ENCODE assay signal across 20 cellular contexts in genomic region chr21:44498280-44498964, GRCh38. TPM values are rescaled to one million over a fixed set of nuclear protein-coding genes. Genes with fewer than 3 reads are reported as not detected.
"Had no signal": no experiment of that assay in that cellular context is flagged by ENCODE, and none has a peak within 500 bp of the region (broad histone marks: within the 10 kb centered on the region; RNA-seq: fewer than 3 reads in every experiment).

No MANE protein-coding gene starts in this region.

- DNase-seq: activated CD4-positive, alpha-beta T cell treated with anti-CD3 and anti-CD28 coated beads, Interleukin-2, amount 10 ng/mL, durations not matched to agents 24 days and 14 days; activated CD4-positive, CD25-positive, alpha-beta regulatory T cell; activated CD8-positive, alpha-beta memory T cell treated with anti-CD3 and anti-CD28 coated beads, Interleukin-2, amount 50 U/mL, for 4 hours; activated CD8-positive, alpha-beta T cell treated with anti-CD3 and anti-CD28 coated beads, Interleukin-2, amount 10 ng/mL, durations not matched to agents 7 days and 5 days; activated gamma-delta T cell treated with Interleukin-2 at 50 U/mL for 16 hours; activated naive CD8-positive, alpha-beta T cell treated with anti-CD3 and anti-CD28 coated beads for 36 hours; activated T-cell treated with anti-CD3 and anti-CD28 coated beads, Interleukin-2, amount 50 U/mL, for 48 hours; brain microvascular endothelial cell; effector memory CD8-positive, alpha-beta T cell; foreskin melanocyte; midbrain; stimulated activated CD4-positive, alpha-beta T cell treated with anti-CD3 and anti-CD28 coated beads, Interleukin-1b, Interleukin-23, amount 100 ng/mL, for 48 hours; stimulated activated naive CD8-positive, alpha-beta T cell treated with anti-CD3 and anti-CD28 coated beads, Interleukin-15, amount 100 ng/mL, for 72 hours had no signal

- ATAC-seq: activated CD8-positive, alpha-beta T cell treated with anti-CD3 and anti-CD28 coated beads, Interleukin-2, amount 10 ng/mL, durations not matched to agents 7 days and 5 days; effector memory CD8-positive, alpha-beta T cell; stimulated activated naive CD8-positive, alpha-beta T cell treated with anti-CD3 and anti-CD28 coated beads, Interleukin-15, amount 100 ng/mL, for 72 hours had no signal

- H3K4me3 Mint-ChIP-seq: activated CD4-positive, alpha-beta T cell treated with anti-CD3 and anti-CD28 coated beads, Interleukin-2, amount 10 ng/mL, durations not matched to agents 24 days and 14 days; activated CD8-positive, alpha-beta T cell treated with anti-CD3 and anti-CD28 coated beads, Interleukin-2, amount 10 ng/mL, durations not matched to agents 7 days and 5 days; activated naive CD8-positive, alpha-beta T cell treated with anti-CD3 and anti-CD28 coated beads for 36 hours; dendritic cell treated with granulocyte-macrophage colony-stimulating factor and Interleukin-4, amounts not matched to agents 40 ng/mL and 50 ng/mL, for 4 days; effector memory CD8-positive, alpha-beta T cell; stimulated activated naive CD8-positive, alpha-beta T cell treated with anti-CD3 and anti-CD28 coated beads, Interleukin-15, amount 100 ng/mL, for 72 hours had no signal

- H3K27ac Mint-ChIP-seq: activated CD4-positive, alpha-beta T cell treated with anti-CD3 and anti-CD28 coated beads, Interleukin-2, amount 10 ng/mL, durations not matched to agents 24 days and 14 days; activated CD8-positive, alpha-beta T cell treated with anti-CD3 and anti-CD28 coated beads, Interleukin-2, amount 10 ng/mL, durations not matched to agents 7 days and 5 days; activated naive CD8-positive, alpha-beta T cell treated with anti-CD3 and anti-CD28 coated beads for 36 hours had no signal

- H3K4me1 Mint-ChIP-seq: activated naive CD8-positive, alpha-beta T cell treated with anti-CD3 and anti-CD28 coated beads for 36 hours; stimulated activated naive CD8-positive, alpha-beta T cell treated with anti-CD3 and anti-CD28 coated beads, Interleukin-15, amount 100 ng/mL, for 72 hours had no signal

- H3K9me3 Mint-ChIP-seq: activated CD4-positive, alpha-beta T cell treated with anti-CD3 and anti-CD28 coated beads, Interleukin-2, amount 10 ng/mL, durations not matched to agents 24 days and 14 days had no signal

RNA-seq across cellular contexts. Expression of gene KRTAP10-1, which starts 41.6 kb away (rescaled TPM):
- total RNA-seq: activated CD4-positive, alpha-beta T cell treated with anti-CD3 and anti-CD28 coated beads, Interleukin-2, amount 10 ng/mL, durations not matched to agents 24 days and 14 days; activated CD8-positive, alpha-beta T cell treated with anti-CD3 and anti-CD28 coated beads, Interleukin-2, amount 10 ng/mL, durations not matched to agents 7 days and 5 days; activated naive CD8-positive, alpha-beta T cell treated with anti-CD3 and anti-CD28 coated beads for 36 hours; cerebellum; fibroblast of lung; lung; renal cortical epithelial cell; thoracic aorta; urinary bladder had no signal

RNA-seq across cellular contexts. Expression of gene KRTAP10-2, which starts 52.9 kb away (rescaled TPM):
- total RNA-seq: activated CD4-positive, alpha-beta T cell treated with anti-CD3 and anti-CD28 coated beads, Interleukin-2, amount 10 ng/mL, durations not matched to agents 24 days and 14 days; activated CD8-positive, alpha-beta T cell treated with anti-CD3 and anti-CD28 coated beads, Interleukin-2, amount 10 ng/mL, durations not matched to agents 7 days and 5 days; activated naive CD8-positive, alpha-beta T cell treated with anti-CD3 and anti-CD28 coated beads for 36 hours; cerebellum; fibroblast of lung; lung; renal cortical epithelial cell; thoracic aorta; urinary bladder had no signal
